ENCODE assay signal across 1 cellular context in genomic region chr12:121582583-121583333, GRCh38.
TF ChIP-seq lines count a peak whose summit lies in the region.

No MANE protein-coding gene starts in this region.

TF ChIP-seq in WTC11, 78 proteins besides CTCF, POLR2A, EP300 and RAD21 (continued from another document):
- TF ChIP-seq, protein P1, sequence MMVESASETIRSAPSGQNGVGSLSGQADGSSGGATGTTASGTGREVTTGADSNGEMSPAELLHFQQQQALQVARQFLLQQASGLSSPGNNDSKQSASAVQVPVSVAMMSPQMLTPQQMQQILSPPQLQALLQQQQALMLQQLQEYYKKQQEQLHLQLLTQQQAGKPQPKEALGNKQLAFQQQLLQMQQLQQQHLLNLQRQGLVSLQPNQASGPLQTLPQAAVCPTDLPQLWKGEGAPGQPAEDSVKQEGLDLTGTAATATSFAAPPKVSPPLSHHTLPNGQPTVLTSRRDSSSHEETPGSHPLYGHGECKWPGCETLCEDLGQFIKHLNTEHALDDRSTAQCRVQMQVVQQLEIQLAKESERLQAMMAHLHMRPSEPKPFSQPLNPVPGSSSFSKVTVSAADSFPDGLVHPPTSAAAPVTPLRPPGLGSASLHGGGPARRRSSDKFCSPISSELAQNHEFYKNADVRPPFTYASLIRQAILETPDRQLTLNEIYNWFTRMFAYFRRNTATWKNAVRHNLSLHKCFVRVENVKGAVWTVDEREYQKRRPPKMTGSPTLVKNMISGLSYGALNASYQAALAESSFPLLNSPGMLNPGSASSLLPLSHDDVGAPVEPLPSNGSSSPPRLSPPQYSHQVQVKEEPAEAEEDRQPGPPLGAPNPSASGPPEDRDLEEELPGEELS (CRISPR knock-in tag; IDR thresholded peaks at IDR 0.05), result peak; percentile 77; the same call in 1 of the 2 replicates
- TF ChIP-seq ZNF671 (CRISPR knock-in tag; IDR thresholded peaks at IDR 0.05) (no peak), USF1 (CRISPR knock-in tag; IDR thresholded peaks at IDR 0.05) (peak; percentile 35; the same call in 1 of the 2 replicates), FOXK1 (CRISPR knock-in tag; IDR thresholded peaks at IDR 0.05) (peak; percentile 82), ZNF396 (CRISPR knock-in tag; IDR thresholded peaks at IDR 0.05; ENCODE audit: borderline replicate concordance) (no peak)
